8 cellular contexts compared by ENCODE assay signal in genomic region chr3:63864008-63864871, GRCh38. TPM values are rescaled to one million over a fixed set of nuclear protein-coding genes. Genes with fewer than 3 reads are reported as not detected.
A peak's percentile ranks its signal among the peaks of the same experiment; 100 is the strongest.
DNase-seq lines count a peak whose midpoint lies in the region; ATAC-seq and TF ChIP-seq lines count a peak whose summit lies in the region.

No MANE protein-coding gene starts in this region.

- CTCF ChIA-PET in activated CD8-positive, alpha-beta T cell treated with anti-CD3 and anti-CD28 coated beads for 36 hours (lab: Charles Lee), result no interaction called here

- no peaks in the 10 kb centered on the region for H3K36me3 ChIP-seq in endocrine pancreas (ENCODE audit: control insufficient read depth, insufficient read depth, low read length)

- no peaks in the 10 kb centered on the region for H3K27me3 Mint-ChIP-seq in activated CD8-positive, alpha-beta T cell treated with anti-CD3 and anti-CD28 coated beads for 36 hours

- peak; percentile 44 for ATAC-seq in GM21576 (IDR thresholded peaks at IDR 0.05; ENCODE audit: unreplicated experiment)
- ATAC-seq in activated CD8-positive, alpha-beta T cell treated with anti-CD3 and anti-CD28 coated beads for 36 hours, result peak; percentile 58

- no peaks in the 10 kb centered on the region for H3K9me3 ChIP-seq in endocrine pancreas (ENCODE audit: control insufficient read depth, low read length)
- no peaks in the 10 kb centered on the region for H3K9me3 ChIP-seq in mononuclear cell (ENCODE audit: low read depth, low read length)

- no peak for TF ChIP-seq CTCF in activated CD8-positive, alpha-beta T cell treated with anti-CD3 and anti-CD28 coated beads for 36 hours (IDR thresholded peaks at IDR 0.05)

- H3K4me3 ChIP-seq in endocrine pancreas (ENCODE audit: control insufficient read depth, insufficient read depth, low read length), result peak overlapping the region; percentile 92
- H3K4me3 ChIP-seq in mononuclear cell (ENCODE audit: low read length), result peak overlapping the region; percentile 87

- H3K4me1 ChIP-seq in endocrine pancreas (ENCODE audit: control insufficient read depth, insufficient read depth, low read length), result peaks cover 11% of the 10 kb centered on the region
- peaks cover 35% of the 10 kb centered on the region for H3K4me1 ChIP-seq in mononuclear cell (ENCODE audit: insufficient read depth, low read length)

- H3K27me3 ChIP-seq in endocrine pancreas (ENCODE audit: control insufficient read depth, insufficient read depth, low read length) (no peaks in the 10 kb centered on the region), mononuclear cell (ENCODE audit: insufficient read depth, low read length) (no peaks in the 10 kb centered on the region)

- H3K36me3 Mint-ChIP-seq in activated CD8-positive, alpha-beta T cell treated with anti-CD3 and anti-CD28 coated beads for 36 hours (ENCODE audit: low read depth), result peaks cover 38% of the 10 kb centered on the region

- POLR2A ChIA-PET in activated CD8-positive, alpha-beta T cell treated with anti-CD3 and anti-CD28 coated beads for 36 hours (lab: Charles Lee), result interaction anchor here (0.8 to 2.2 kb wide), 5 partner anchors 10 to 51 kb away, joined by 3 to 8 read pairs (median 4); no protein-coding TSS in a partner anchor

- DNase-seq in ELR (ENCODE audit: low read depth) (peak; percentile 42), KG1 (lab: John Stamatoyannopoulos, UW) (peak; percentile 78), H4 (ENCODE audit: low spot score) (no peak)
- DNase-seq in activated CD8-positive, alpha-beta T cell treated with anti-CD3 and anti-CD28 coated beads for 36 hours, result peak; percentile 62
- peak; percentile 63 for DNase-seq in stimulated activated CD8-positive, alpha-beta memory T cell treated with anti-CD3 and anti-CD28 coated beads, Interleukin-4, amount 100 ng/mL, for 48 hours

- intact Hi-C loops in activated CD8-positive, alpha-beta T cell treated with anti-CD3 and anti-CD28 coated beads for 36 hours (cut with micrococcal nuclease), result loop anchor here (5.0 kb wide), 1 partner anchor 48 kb away; the partner anchor contains the start of gene SCAANT1

- peaks cover 50% of the 10 kb centered on the region for H3K4me1 Mint-ChIP-seq in activated CD8-positive, alpha-beta T cell treated with anti-CD3 and anti-CD28 coated beads for 36 hours (ENCODE audit: low read depth)

- H3K9ac ChIP-seq in endocrine pancreas (ENCODE audit: control insufficient read depth, insufficient read depth, low read length), result peak overlapping the region; percentile 83

- H3K4me3 Mint-ChIP-seq in activated CD8-positive, alpha-beta T cell treated with anti-CD3 and anti-CD28 coated beads for 36 hours, result peak overlapping the region; percentile 94

- no peaks in the 10 kb centered on the region for H3K9me3 Mint-ChIP-seq in activated CD8-positive, alpha-beta T cell treated with anti-CD3 and anti-CD28 coated beads for 36 hours

- H3K27ac Mint-ChIP-seq in activated CD8-positive, alpha-beta T cell treated with anti-CD3 and anti-CD28 coated beads for 36 hours, result peak overlapping the region; percentile 95

RNA-seq across cellular contexts. Expression of gene ATXN7, which starts 0.6 kb away (rescaled TPM):
- total RNA-seq in activated CD8-positive, alpha-beta T cell treated with anti-CD3 and anti-CD28 coated beads for 36 hours, result 10 to 100 TPM; 22.5 to 25.9 TPM
- total RNA-seq in mononuclear cell, result 121 TPM
- 3.7 and 4.0 TPM in 2 replicates for total RNA-seq in H4 (2014; rRNA removed; shearing (Covaris generic))

RNA-seq across cellular contexts. Expression of gene THOC7, which starts 0.6 kb away (rescaled TPM):
- 10 to 100 TPM; 85.0 to 85.5 TPM for total RNA-seq in activated CD8-positive, alpha-beta T cell treated with anti-CD3 and anti-CD28 coated beads for 36 hours
- total RNA-seq in mononuclear cell, result 29.1 TPM
- 80.1 and 81.8 TPM in 2 replicates for total RNA-seq in H4 (2014; rRNA removed; shearing (Covaris generic))

RNA-seq across cellular contexts. Expression of gene C3orf49, which starts 45.1 kb away (rescaled TPM):
- not detected for total RNA-seq in activated CD8-positive, alpha-beta T cell treated with anti-CD3 and anti-CD28 coated beads for 36 hours
- total RNA-seq in mononuclear cell, result not detected
- total RNA-seq in H4 (2014; rRNA removed; shearing (Covaris generic)), result not detected in 2 replicates

RNA-seq across cellular contexts. Expression of gene SCAANT1, which starts 47.9 kb away (rescaled TPM):
- not detected for total RNA-seq in activated CD8-positive, alpha-beta T cell treated with anti-CD3 and anti-CD28 coated beads for 36 hours
- total RNA-seq in mononuclear cell, result not detected
- total RNA-seq in H4 (2014; rRNA removed; shearing (Covaris generic)), result not detected in 2 replicates
